In the genomic region with DNA sequence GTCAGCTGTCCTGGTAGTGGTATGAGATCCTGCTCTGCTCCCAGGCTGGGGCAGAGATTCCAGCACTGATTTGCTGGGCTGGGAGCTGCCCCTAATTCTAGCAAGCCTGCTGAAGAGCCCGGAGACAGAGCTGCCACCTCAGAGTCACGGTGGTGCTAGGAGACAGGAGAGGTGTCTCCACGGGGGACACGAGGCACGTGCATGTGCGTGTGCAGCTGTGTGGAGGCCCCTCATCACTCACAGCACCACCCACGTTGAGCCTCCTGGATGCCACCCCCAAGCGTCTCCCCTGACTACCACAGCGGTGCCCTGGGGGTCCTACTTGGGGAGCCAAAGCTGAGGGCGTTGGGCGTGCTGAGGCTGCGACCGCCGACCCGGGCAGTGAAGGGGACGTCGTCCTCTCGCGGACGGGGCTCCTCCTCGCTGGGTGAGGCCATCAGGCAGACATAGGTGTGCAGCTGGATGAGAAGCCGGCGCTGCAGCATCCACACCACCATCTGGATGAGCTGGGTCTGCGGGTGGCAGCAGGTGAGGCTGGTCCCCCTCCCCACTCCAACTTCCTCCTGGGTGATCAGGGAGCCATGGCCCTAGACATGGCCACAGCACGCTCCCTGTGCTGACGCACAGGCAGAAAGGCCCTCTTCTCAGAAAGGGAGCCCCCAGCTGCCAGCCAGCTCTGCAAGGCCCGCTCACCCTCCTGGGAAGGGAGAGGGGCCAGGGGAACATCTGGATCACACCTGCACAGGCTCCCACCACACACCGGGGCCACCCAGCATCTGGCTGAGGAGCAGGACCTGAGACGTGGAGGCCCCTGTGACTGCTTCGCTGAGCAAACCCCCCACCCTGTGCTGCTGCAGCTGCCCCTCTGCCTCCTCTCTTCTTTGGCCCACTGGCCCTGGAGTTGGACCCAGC, we compare ENCODE assay signal across 16 cellular contexts. TPM values are rescaled to one million over a fixed set of nuclear protein-coding genes. Genes with fewer than 3 reads are reported as not detected.
DNase-seq lines count a peak whose midpoint lies in the region; ATAC-seq, FAIRE-seq and TF ChIP-seq lines count a peak whose summit lies in the region.
"Had no signal": no experiment of that assay in that cellular context is flagged by ENCODE, and none has a peak within 500 bp of the region (broad histone marks: within the 10 kb centered on the region; RNA-seq: fewer than 3 reads in every experiment).

No MANE protein-coding gene starts in this region.

- ATAC-seq in Right ventricle myocardium inferior: no peak
- ATAC-seq: CD8-positive, alpha-beta T cell had no signal

- H3K36me3 ChIP-seq in left ventricle myocardium inferior: peaks cover 54% of the 10 kb centered on the region
- H3K36me3 ChIP-seq in bronchial epithelial cell (ENCODE audit: control insufficient read depth, insufficient read depth, low read length): peaks cover 38% of the 10 kb centered on the region
- H3K36me3 ChIP-seq in tibial artery: peaks cover 46 to 87% (median 58%) of the 10 kb centered on the region in 3 donors
- H3K36me3 ChIP-seq: SJCRH30 had no signal

- DNase-seq in left ventricle myocardium inferior: peak; percentile 13
- DNase-seq in Right ventricle myocardium inferior (ENCODE audit: missing footprints): no peak
- no peak for DNase-seq in bronchial epithelial cell (ENCODE audit: low read depth)
- DNase-seq in tibial artery: no peak
- DNase-seq in GM13977 (ENCODE audit: low spot score): no peak
- DNase-seq in NCI-H1105 (lab: John Stamatoyannopoulos, UW): no peak
- DNase-seq: BE2C; CD8-positive, alpha-beta T cell; NCI-H1417; NCI-H187 treated with DMSO at 0.1 percent for 48 hours; NCI-H69; RPMI8226; SJCRH30 had no signal

- H3K27ac ChIP-seq in left ventricle myocardium inferior (replicated peaks) (no peak overlapping the region), tibial artery (peak overlapping the region; percentile 20 to 77)
- H3K27ac ChIP-seq: 22Rv1, SJCRH30 had no signal

- H3K27me3 ChIP-seq in left ventricle myocardium inferior (ENCODE audit: low read depth) (no peaks in the 10 kb centered on the region), bronchial epithelial cell (ENCODE audit: control insufficient read depth, insufficient read depth, low read length) (no peaks in the 10 kb centered on the region), tibial artery (no peaks in the 10 kb centered on the region)
- H3K27me3 ChIP-seq: BE2C, SJCRH30 had no signal

- no peak overlapping the region for H3K4me3 ChIP-seq in left ventricle myocardium inferior
- no peak overlapping the region for H3K4me3 ChIP-seq in bronchial epithelial cell (ENCODE audit: low read depth, low read length)
- no peak overlapping the region for H3K4me3 ChIP-seq in tibial artery
- H3K4me3 ChIP-seq: HAP-1, SJCRH30 had no signal

- H3K9me3 ChIP-seq in left ventricle myocardium inferior (replicated peaks) (no peaks in the 10 kb centered on the region), tibial artery (no peaks in the 10 kb centered on the region)
- H3K9me3 ChIP-seq: BE2C, HAP-1, SJCRH30 had no signal

- TF ChIP-seq CTCF in left ventricle myocardium inferior (IDR thresholded peaks at IDR 0.05; ENCODE audit: borderline replicate concordance): no peak
- TF ChIP-seq CTCF in bronchial epithelial cell (IDR thresholded peaks at IDR 0.05; ENCODE audit: insufficient read depth, low read length, severe bottlenecking): no peak
- TF ChIP-seq CTCF in tibial artery (IDR thresholded peaks at IDR 0.05): no peak
- no peak for TF ChIP-seq CTCF in GM13977 (IDR thresholded peaks at IDR 0.05; ENCODE audit: extremely low read depth, insufficient read depth, missing control alignments)

- intact Hi-C loops in left ventricle myocardium inferior (cut with micrococcal nuclease): no loop called here
- intact Hi-C loops in Right ventricle myocardium inferior (cut with DNase I): no loop called here
- intact Hi-C loops in tibial artery (cut with DNase I; ENCODE audit: low total_unique reads): no loop called here

- H3K4me1 ChIP-seq in left ventricle myocardium inferior (peaks cover 44% of the 10 kb centered on the region), tibial artery (peaks cover 4 to 39% (median 26%) of the 10 kb centered on the region in 4 donors)
- H3K4me1 ChIP-seq: BE2C, HAP-1 had no signal

- peak; percentile 18 for FAIRE-seq in bronchial epithelial cell (lab: Jason Lieb, UNC)
- FAIRE-seq: HTR-8/SVneo had no signal

- in situ Hi-C loops in GM13977 (cut with MboI; ENCODE audit: low pct_unique_long_range_greater_than_20kb, low sequenced_read_pairs, unreplicated experiment): no loop called here

RNA-seq across cellular contexts. Expression of a gene that starts 11.6 kb away (rescaled TPM):
- total RNA-seq in left ventricle myocardium inferior (44.5 TPM), Right ventricle myocardium inferior (37.2 TPM), bronchial epithelial cell (91.1 and 107 TPM in 2 replicates)

RNA-seq across cellular contexts. Expression of a gene that starts 17.2 kb away (rescaled TPM):
- total RNA-seq in left ventricle myocardium inferior: 24.4 TPM
- 24.5 TPM for total RNA-seq in Right ventricle myocardium inferior
- total RNA-seq in bronchial epithelial cell: 10.3 and 20.6 TPM in 2 replicates

RNA-seq across cellular contexts. Expression of a gene that starts 36.0 kb away (rescaled TPM):
- 71.2 TPM for total RNA-seq in left ventricle myocardium inferior
- 80.7 TPM for total RNA-seq in Right ventricle myocardium inferior
- total RNA-seq in bronchial epithelial cell: 9.0 and 14.1 TPM in 2 replicates

RNA-seq across cellular contexts. Expression of a gene that starts 36.2 kb away (rescaled TPM):
- total RNA-seq in left ventricle myocardium inferior: 11.7 TPM
- total RNA-seq in Right ventricle myocardium inferior: 11.3 TPM
- total RNA-seq in bronchial epithelial cell: 4.7 and 5.8 TPM in 2 replicates

RNA-seq across cellular contexts. Expression of a gene that starts 48.8 kb away (rescaled TPM):
- total RNA-seq in left ventricle myocardium inferior: 18.4 TPM
- 18.5 TPM for total RNA-seq in Right ventricle myocardium inferior
- total RNA-seq in bronchial epithelial cell: 6.8 TPM in 2 replicates
